Comparison of ENCODE assay signal across 12 cellular contexts in genomic region chr1:1283821-1284220, GRCh38. TPM values are rescaled to one million over a fixed set of nuclear protein-coding genes. Genes with fewer than 3 reads are reported as not detected.
A peak's percentile ranks its signal among the peaks of the same experiment; 100 is the strongest.
DNase-seq lines count a peak whose midpoint lies in the region; ATAC-seq lines count a peak whose summit lies in the region.
"Had no signal": no experiment of that assay in that cellular context is flagged by ENCODE, and none has a peak within 500 bp of the region (broad histone marks: within the 10 kb centered on the region; RNA-seq: fewer than 3 reads in every experiment).

No MANE protein-coding gene starts in this region.

- no peaks in the 10 kb centered on the region for H3K9me3 Mint-ChIP-seq in activated CD4-positive, alpha-beta T cell treated with anti-CD3 and anti-CD28 coated beads for 36 hours (ENCODE audit: low read depth)
- no peaks in the 10 kb centered on the region for H3K9me3 Mint-ChIP-seq in activated CD4-positive, alpha-beta T cell treated with anti-CD3 and anti-CD28 coated beads, Interleukin-2, amount 10 ng/mL, durations not matched to agents 24 days and 14 days
- no peaks in the 10 kb centered on the region for H3K9me3 Mint-ChIP-seq in stimulated activated naive B cell treated with anti-CD40 and anti-IgM and Interleukin-4, amounts not matched to agents 10 μg/mL and 1 μg/mL and 100 μg/mL, for 72 hours
- H3K9me3 Mint-ChIP-seq: stimulated activated naive CD8-positive, alpha-beta T cell treated with anti-CD3 and anti-CD28 coated beads, Interleukin-15, amount 100 ng/mL, for 72 hours had no signal

- no peak overlapping the region for H3K27ac Mint-ChIP-seq in activated CD4-positive, alpha-beta T cell treated with anti-CD3 and anti-CD28 coated beads for 36 hours
- H3K27ac Mint-ChIP-seq in activated CD4-positive, alpha-beta T cell treated with anti-CD3 and anti-CD28 coated beads, Interleukin-2, amount 10 ng/mL, durations not matched to agents 24 days and 14 days, result no peak overlapping the region
- peak overlapping the region; percentile 85 for H3K27ac Mint-ChIP-seq in stimulated activated naive B cell treated with anti-CD40 and anti-IgM and Interleukin-4, amounts not matched to agents 10 μg/mL and 1 μg/mL and 100 μg/mL, for 72 hours
- H3K27ac Mint-ChIP-seq: stimulated activated naive CD8-positive, alpha-beta T cell treated with anti-CD3 and anti-CD28 coated beads, Interleukin-15, amount 100 ng/mL, for 72 hours had no signal

- H3K27me3 Mint-ChIP-seq in activated CD4-positive, alpha-beta T cell treated with anti-CD3 and anti-CD28 coated beads for 36 hours, result no peaks in the 10 kb centered on the region
- no peaks in the 10 kb centered on the region for H3K27me3 Mint-ChIP-seq in activated CD4-positive, alpha-beta T cell treated with anti-CD3 and anti-CD28 coated beads, Interleukin-2, amount 10 ng/mL, durations not matched to agents 24 days and 14 days
- no peaks in the 10 kb centered on the region for H3K27me3 Mint-ChIP-seq in stimulated activated naive B cell treated with anti-CD40 and anti-IgM and Interleukin-4, amounts not matched to agents 10 μg/mL and 1 μg/mL and 100 μg/mL, for 72 hours
- H3K27me3 Mint-ChIP-seq: stimulated activated naive CD8-positive, alpha-beta T cell treated with anti-CD3 and anti-CD28 coated beads, Interleukin-15, amount 100 ng/mL, for 72 hours had no signal

- DNase-seq in activated CD4-positive, alpha-beta T cell treated with anti-CD3 and anti-CD28 coated beads for 36 hours, result peak; percentile 35
- DNase-seq in activated CD4-positive, alpha-beta T cell treated with anti-CD3 and anti-CD28 coated beads, Interleukin-2, amount 10 ng/mL, durations not matched to agents 24 days and 14 days, result no peak
- DNase-seq in SW480 (ENCODE audit: low spot score), result peak; percentile 43
- DNase-seq in stimulated activated naive B cell treated with anti-CD40 and anti-IgM and Interleukin-4, amounts not matched to agents 10 μg/mL and 1 μg/mL and 100 μg/mL, for 72 hours, result no peak
- no peak for DNase-seq in occipital lobe (lab: John Stamatoyannopoulos, UW)
- no peak for DNase-seq in anterior cingulate cortex (lab: John Stamatoyannopoulos, UW)
- DNase-seq: activated T-cell treated with anti-CD3 and anti-CD28 coated beads, Interleukin-2, amount 50 U/mL, for 1 hour; GOT3; NCI-H2029 treated with DMSO at 0.1 percent for 48 hours; spleen; stimulated activated naive CD8-positive, alpha-beta T cell treated with anti-CD3 and anti-CD28 coated beads, Interleukin-15, amount 100 ng/mL, for 72 hours had no signal

- H3K4me3 Mint-ChIP-seq in activated CD4-positive, alpha-beta T cell treated with anti-CD3 and anti-CD28 coated beads for 36 hours, result no peak overlapping the region
- H3K4me3 Mint-ChIP-seq in activated CD4-positive, alpha-beta T cell treated with anti-CD3 and anti-CD28 coated beads, Interleukin-2, amount 10 ng/mL, durations not matched to agents 24 days and 14 days, result no peak overlapping the region
- peak overlapping the region in 1 of 2 donors; percentile 44 for H3K4me3 Mint-ChIP-seq in stimulated activated naive B cell treated with anti-CD40 and anti-IgM and Interleukin-4, amounts not matched to agents 10 μg/mL and 1 μg/mL and 100 μg/mL, for 72 hours
- H3K4me3 Mint-ChIP-seq: stimulated activated naive CD8-positive, alpha-beta T cell treated with anti-CD3 and anti-CD28 coated beads, Interleukin-15, amount 100 ng/mL, for 72 hours had no signal

- no peaks in the 10 kb centered on the region for H3K4me1 Mint-ChIP-seq in activated CD4-positive, alpha-beta T cell treated with anti-CD3 and anti-CD28 coated beads for 36 hours
- H3K4me1 Mint-ChIP-seq in activated CD4-positive, alpha-beta T cell treated with anti-CD3 and anti-CD28 coated beads, Interleukin-2, amount 10 ng/mL, durations not matched to agents 24 days and 14 days, result peaks cover 2% of the 10 kb centered on the region
- H3K4me1 Mint-ChIP-seq in stimulated activated naive B cell treated with anti-CD40 and anti-IgM and Interleukin-4, amounts not matched to agents 10 μg/mL and 1 μg/mL and 100 μg/mL, for 72 hours, result peaks cover 4% of the 10 kb centered on the region in 2 donors

- no peak for ATAC-seq in activated CD4-positive, alpha-beta T cell treated with anti-CD3 and anti-CD28 coated beads for 36 hours
- ATAC-seq in stimulated activated naive B cell treated with anti-CD40 and anti-IgM and Interleukin-4, amounts not matched to agents 10 μg/mL and 1 μg/mL and 100 μg/mL, for 72 hours (replicated peaks), result peak; percentile 48 to 76
- ATAC-seq: heart left ventricle; stimulated activated naive CD8-positive, alpha-beta T cell treated with anti-CD3 and anti-CD28 coated beads, Interleukin-15, amount 100 ng/mL, for 72 hours had no signal

- intact Hi-C loops in activated CD4-positive, alpha-beta T cell treated with anti-CD3 and anti-CD28 coated beads for 36 hours (cut with DNase I, micrococcal nuclease), result no loop called here
- intact Hi-C loops in activated CD4-positive, alpha-beta T cell treated with anti-CD3 and anti-CD28 coated beads, Interleukin-2, amount 10 ng/mL, durations not matched to agents 24 days and 14 days (cut with micrococcal nuclease), result no loop called here

- POLR2A ChIA-PET in activated CD4-positive, alpha-beta T cell treated with anti-CD3 and anti-CD28 coated beads for 36 hours (lab: Charles Lee), result no interaction called here

- CTCF ChIA-PET in activated CD4-positive, alpha-beta T cell treated with anti-CD3 and anti-CD28 coated beads for 36 hours (lab: Charles Lee), result interaction anchor here (1.1 kb wide), 1 partner anchor 10 kb away, joined by 3 read pairs; the partner anchor contains the start of gene UBE2J2

- no peaks in the 10 kb centered on the region for H3K36me3 Mint-ChIP-seq in activated CD4-positive, alpha-beta T cell treated with anti-CD3 and anti-CD28 coated beads for 36 hours (ENCODE audit: low read depth)
- no peaks in the 10 kb centered on the region for H3K36me3 Mint-ChIP-seq in activated CD4-positive, alpha-beta T cell treated with anti-CD3 and anti-CD28 coated beads, Interleukin-2, amount 10 ng/mL, durations not matched to agents 24 days and 14 days (ENCODE audit: low read depth)
- no peaks in the 10 kb centered on the region for H3K36me3 Mint-ChIP-seq in stimulated activated naive B cell treated with anti-CD40 and anti-IgM and Interleukin-4, amounts not matched to agents 10 μg/mL and 1 μg/mL and 100 μg/mL, for 72 hours

RNA-seq across cellular contexts. Expression of gene SCNN1D, which starts 3.6 kb away (rescaled TPM):
- 1 to 10 TPM; 3.6 to 3.8 TPM for total RNA-seq in activated CD4-positive, alpha-beta T cell treated with anti-CD3 and anti-CD28 coated beads for 36 hours
- 3.1 and 3.2 TPM in 2 replicates for total RNA-seq in activated CD4-positive, alpha-beta T cell treated with anti-CD3 and anti-CD28 coated beads, Interleukin-2, amount 10 ng/mL, durations not matched to agents 24 days and 14 days
- 2.2 TPM for total RNA-seq in occipital lobe

RNA-seq across cellular contexts. Expression of gene UBE2J2, which starts 10.2 kb away (rescaled TPM):
- total RNA-seq in activated CD4-positive, alpha-beta T cell treated with anti-CD3 and anti-CD28 coated beads for 36 hours, result 10 to 100 TPM; 57.4 to 60.2 TPM
- 86.9 and 87.3 TPM in 2 replicates for total RNA-seq in activated CD4-positive, alpha-beta T cell treated with anti-CD3 and anti-CD28 coated beads, Interleukin-2, amount 10 ng/mL, durations not matched to agents 24 days and 14 days
- 39.6 TPM for total RNA-seq in occipital lobe

RNA-seq across cellular contexts. Expression of gene ACAP3, which starts 23.9 kb away (rescaled TPM):
- total RNA-seq in activated CD4-positive, alpha-beta T cell treated with anti-CD3 and anti-CD28 coated beads for 36 hours, result 10 to 100 TPM; 17.5 to 24.3 TPM
- total RNA-seq in activated CD4-positive, alpha-beta T cell treated with anti-CD3 and anti-CD28 coated beads, Interleukin-2, amount 10 ng/mL, durations not matched to agents 24 days and 14 days, result 54.1 and 55.7 TPM in 2 replicates
- 51.3 TPM for total RNA-seq in occipital lobe

RNA-seq across cellular contexts. Expression of gene PUSL1, which starts 24.6 kb away (rescaled TPM):
- 10 to 100 TPM; 13.7 to 18.0 TPM for total RNA-seq in activated CD4-positive, alpha-beta T cell treated with anti-CD3 and anti-CD28 coated beads for 36 hours
- total RNA-seq in activated CD4-positive, alpha-beta T cell treated with anti-CD3 and anti-CD28 coated beads, Interleukin-2, amount 10 ng/mL, durations not matched to agents 24 days and 14 days, result 33.4 and 35.2 TPM in 2 replicates
- 8.0 TPM for total RNA-seq in occipital lobe

RNA-seq across cellular contexts. Expression of gene C1QTNF12, which starts 37.3 kb away (rescaled TPM):
- total RNA-seq in activated CD4-positive, alpha-beta T cell treated with anti-CD3 and anti-CD28 coated beads for 36 hours, result 1 to 10 TPM; 1.1 to 1.6 TPM
- 1.3 and 2.8 TPM in 2 replicates for total RNA-seq in activated CD4-positive, alpha-beta T cell treated with anti-CD3 and anti-CD28 coated beads, Interleukin-2, amount 10 ng/mL, durations not matched to agents 24 days and 14 days
- not detected for total RNA-seq in occipital lobe

Comparison
In these comparisons a context has a peak if more than half of its experiments do, and no peak if none do; other contexts are left out.
1. DNase-seq: peak in activated CD4-positive, alpha-beta T cell treated with anti-CD3 and anti-CD28 coated beads for 36 hours (single experiment) and SW480 (single experiment); none in activated CD4-positive, alpha-beta T cell treated with anti-CD3 and anti-CD28 coated beads, Interleukin-2, amount 10 ng/mL, durations not matched to agents 24 days and 14 days (single experiment), stimulated activated naive B cell treated with anti-CD40 and anti-IgM and Interleukin-4, amounts not matched to agents 10 μg/mL and 1 μg/mL and 100 μg/mL, for 72 hours (single experiment), occipital lobe (single experiment) and anterior cingulate cortex (0 of 58).